8 cellular contexts compared by ENCODE assay signal in the genomic region with DNA sequence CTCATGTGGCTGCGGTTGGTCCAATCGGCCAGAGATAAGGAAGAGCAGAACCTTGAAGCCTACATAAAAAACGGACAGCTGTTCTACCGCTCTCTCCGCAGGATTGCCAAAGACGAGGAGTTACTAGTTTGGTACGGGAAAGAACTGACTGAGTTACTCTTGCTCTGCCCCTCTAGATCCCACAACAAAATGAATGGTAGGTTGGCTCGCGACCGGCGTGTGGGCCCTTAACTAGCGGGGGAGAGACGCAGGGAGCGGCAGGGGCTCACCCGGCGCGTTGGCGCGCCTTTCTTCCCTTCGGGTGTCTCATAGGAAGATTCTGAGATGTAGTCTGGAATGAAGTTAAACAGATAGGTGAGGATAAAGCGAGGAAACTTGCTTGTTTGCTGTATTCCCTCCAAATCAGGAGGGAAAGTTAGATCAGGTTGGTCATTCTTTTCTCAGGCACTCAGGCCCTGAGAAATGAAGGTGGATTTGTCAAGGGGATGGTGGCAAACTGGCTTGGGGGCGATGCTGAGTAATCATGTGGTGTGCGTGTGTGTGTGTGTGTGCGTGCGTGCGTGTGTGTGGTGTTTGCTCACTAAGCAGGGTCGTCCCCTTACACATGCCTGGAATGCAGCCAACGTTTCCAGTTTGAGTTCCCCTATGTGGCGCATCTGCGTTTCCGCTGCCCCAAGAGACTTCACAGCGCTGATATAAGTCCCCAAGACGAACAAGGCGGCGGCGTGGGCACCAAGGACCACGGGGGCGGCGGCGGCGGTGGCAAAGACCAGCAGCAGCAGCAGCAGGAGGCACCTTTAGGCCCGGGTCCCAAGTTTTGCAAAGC. TPM values are rescaled to one million over a fixed set of nuclear protein-coding genes. Genes with fewer than 3 reads are reported as not detected.
A peak's percentile ranks its signal among the peaks of the same experiment; 100 is the strongest.
DNase-seq lines count a peak whose midpoint lies in the region; ATAC-seq, FAIRE-seq and TF ChIP-seq lines count a peak whose summit lies in the region.

No MANE protein-coding gene starts in this region.

- peak overlapping the region; percentile 24 for H2AFZ ChIP-seq in fibroblast of lung (ENCODE audit: low read length)

- no peaks in the 10 kb centered on the region for H3K9me3 ChIP-seq in BLaER1
- H3K9me3 ChIP-seq in fibroblast of lung (ENCODE audit: control insufficient read depth, insufficient read depth, low read depth, low read length) = no peaks in the 10 kb centered on the region
- no peaks in the 10 kb centered on the region for H3K9me3 ChIP-seq in pancreas

- H3K27me3 ChIP-seq in BLaER1 (peaks cover 39% of the 10 kb centered on the region), fibroblast of lung (ENCODE audit: control insufficient read depth, insufficient read depth, low read length) (no peaks in the 10 kb centered on the region), pancreas (peaks cover 0 to 29% (median 5%) of the 10 kb centered on the region in 4 donors)

- WGBS in pancreas, 2 donors = 27 to 30% methylated on average over 42 of the region's 42 CpGs

- no peak for FAIRE-seq in pancreas (lab: Jason Lieb, UNC)

- H3K4me1 ChIP-seq in BLaER1 = peaks cover 39% of the 10 kb centered on the region
- H3K4me1 ChIP-seq in fibroblast of lung (ENCODE audit: control insufficient read depth, extremely low read depth, insufficient read depth, low read length) = peaks cover 7% of the 10 kb centered on the region
- peaks cover 0 to 6% (median 5%) of the 10 kb centered on the region in 3 donors for H3K4me1 ChIP-seq in pancreas

- H3K9ac ChIP-seq in BLaER1 (peak overlapping the region; percentile 82), fibroblast of lung (ENCODE audit: insufficient read depth, low read length) (no peak overlapping the region)

- DNase-seq in MV-4-11 (lab: John Stamatoyannopoulos, UW) = peak; percentile 69
- peak; percentile 71 for DNase-seq in activated T-cell treated with anti-CD3 and anti-CD28 coated beads, Interleukin-2, amount 50 U/mL, for 1 hour
- DNase-seq in fibroblast of lung (ENCODE audit: low read depth in 2 of 2) = peak; percentile 52 to 78
- no peak for DNase-seq in pancreas
- DNase-seq in NAMALWA (ENCODE audit: low spot score) = no peak
- DNase-seq in amniotic stem cell (lab: John Stamatoyannopoulos, UW) = no peak

- no peak for TF ChIP-seq CTCF in fibroblast of lung (conservative IDR thresholded peaks at IDR 0.05 in 1 of 2, IDR thresholded peaks at IDR 0.05 in 1 of 2; ENCODE audit: low read depth in 1 of 2, low read length in 2 of 2)
- no peak for TF ChIP-seq CTCF in pancreas (IDR thresholded peaks at IDR 0.05)

- H3K27ac ChIP-seq in BLaER1 = peak overlapping the region; percentile 87
- peak overlapping the region; percentile 76 for H3K27ac ChIP-seq in fibroblast of lung (ENCODE audit: insufficient read depth, low read length)
- H3K27ac ChIP-seq in pancreas = peak overlapping the region in 3 of 4 donors; percentile 33 to 64 (median 56)

- H3K36me3 ChIP-seq in BLaER1 (no peaks in the 10 kb centered on the region), fibroblast of lung (ENCODE audit: control insufficient read depth, insufficient read depth, low read length) (peaks cover 3% of the 10 kb centered on the region), pancreas (no peaks in the 10 kb centered on the region)

- H3K79me2 ChIP-seq in fibroblast of lung (ENCODE audit: control insufficient read depth, insufficient read depth, low read length) = peaks cover 19% of the 10 kb centered on the region

- H3K4me2 ChIP-seq in BLaER1 (peak overlapping the region; percentile 94), fibroblast of lung (ENCODE audit: extremely low read depth, insufficient read depth, low read length) (peak overlapping the region; percentile 80)

- H3K4me3 ChIP-seq in BLaER1 = peak overlapping the region; percentile 77
- H3K4me3 ChIP-seq in fibroblast of lung (replicated peaks in 1 of 4; ENCODE audit: control extremely low read depth in 1 of 4, insufficient read depth in 1 of 4, low read depth in 3 of 4, low read length in 4 of 4) = peak overlapping the region in 3 of 4 experiments; percentile 23 to 62 (median 27)
- peak overlapping the region in 3 of 4 donors; percentile 45 to 63 (median 47) for H3K4me3 ChIP-seq in pancreas

- ATAC-seq in GM21529 (IDR thresholded peaks at IDR 0.05; ENCODE audit: unreplicated experiment) = peak; percentile 11
- ATAC-seq in pancreas = peak in 3 of 4 donors; percentile 2 to 9 (median 4)

- H4K20me1 ChIP-seq in BLaER1 (peaks cover 6% of the 10 kb centered on the region; the same call in 1 of the 2 replicates), fibroblast of lung (ENCODE audit: control insufficient read depth, extremely low read depth, insufficient read depth, low read length) (no peaks in the 10 kb centered on the region)

- intact Hi-C loops in pancreas (cut with DNase I) = no loop called here

RNA-seq across cellular contexts. Expression of gene PRDM8, which starts 4.2 kb away (rescaled TPM):
- total RNA-seq in fibroblast of lung (2.6 and 8.8 TPM in 2 replicates), pancreas (1 to 10 TPM in 1 of 6 donors, under 1 TPM in 5; 0.14 to 1.5 (median 0.60) TPM)
- polyA plus RNA-seq in fibroblast of lung (3.3 and 8.5 TPM in 2 replicates), pancreas (under 1 TPM; 0.28 to 0.49 TPM)
- 7.0 and 11.8 TPM in 2 replicates for polyA plus RNA-seq in fibroblast of lung (2012)
- 4.7 and 5.3 TPM in 2 replicates for polyA minus RNA-seq in fibroblast of lung (ENCODE audit: low replicate concordance)

Comparison
In these comparisons a context has a peak if more than half of its experiments do, and no peak if none do; other contexts are left out.
1. H3K4me3 ChIP-seq: peak in every context shown above with its lines; median percentile 77 in BLaER1; 47 in pancreas; 27 in fibroblast of lung.
2. DNase-seq: peak in MV-4-11 (single experiment), activated T-cell treated with anti-CD3 and anti-CD28 coated beads, Interleukin-2, amount 50 U/mL, for 1 hour (single experiment) and fibroblast of lung (2 of 2); none in pancreas (0 of 6), NAMALWA (single experiment) and amniotic stem cell (single experiment).
3. Peak in every context shown above with its lines, with median percentiles within 50 percentile points of each other: H3K27ac ChIP-seq.